In genomic region chr18:73688161-73688560, GRCh38 we compare ENCODE assay signal across 20 cellular contexts.
"Had no signal": no experiment of that assay in that cellular context is flagged by ENCODE, and none has a peak within 500 bp of the region (broad histone marks: within the 10 kb centered on the region; RNA-seq: fewer than 3 reads in every experiment).

No MANE protein-coding gene starts in this region.

- DNase-seq: activated B cell treated with CpG ODN at 0.5 μM for 24 hours; activated CD4-positive, alpha-beta memory T cell treated with anti-CD3 and anti-CD28 coated beads for 36 hours; activated CD4-positive, alpha-beta T cell treated with anti-CD3 and anti-CD28 coated beads for 4 hours; activated naive CD4-positive, alpha-beta T cell; activated naive CD8-positive, alpha-beta T cell treated with anti-CD3 and anti-CD28 coated beads, Interleukin-2, amount 10 ng/mL, durations not matched to agents 7 days and 5 days; heart left ventricle; left ventricle myocardium superior; mucosa of descending colon; naive B cell; pancreas; small intestine; stimulated activated CD4-positive, alpha-beta T cell treated with anti-CD3 and anti-CD28 coated beads, Interleukin-4, amount 100 ng/mL, for 24 hours; testis; upper lobe of right lung had no signal

- H3K27me3 Mint-ChIP-seq: activated B cell treated with CpG ODN at 0.5 μM for 24 hours; activated CD4-positive, alpha-beta memory T cell treated with anti-CD3 and anti-CD28 coated beads for 36 hours; activated naive CD8-positive, alpha-beta T cell treated with anti-CD3 and anti-CD28 coated beads, Interleukin-2, amount 10 ng/mL, durations not matched to agents 7 days and 5 days; central memory CD8-positive, alpha-beta T cell; naive B cell; stimulated activated memory B cell treated with anti-CD40 and anti-IgM and Interleukin-4, amounts not matched to agents 10 μg/mL and 1 μg/mL and 100 μg/mL, for 72 hours had no signal

- H3K9me3 ChIP-seq: gastroesophageal sphincter, heart left ventricle, mucosa of descending colon, pancreas, testis, upper lobe of right lung had no signal

- H3K36me3 ChIP-seq: gastroesophageal sphincter, heart left ventricle, pancreas, upper lobe of right lung had no signal

- H3K4me3 ChIP-seq: coronary artery, gastroesophageal sphincter, heart left ventricle, mucosa of descending colon, pancreas, testis, upper lobe of right lung had no signal

- H3K27me3 ChIP-seq: pancreas, testis, upper lobe of right lung had no signal

- H3K4me3 Mint-ChIP-seq: activated B cell treated with CpG ODN at 0.5 μM for 24 hours; activated CD4-positive, alpha-beta memory T cell treated with anti-CD3 and anti-CD28 coated beads for 36 hours; activated naive CD8-positive, alpha-beta T cell treated with anti-CD3 and anti-CD28 coated beads, Interleukin-2, amount 10 ng/mL, durations not matched to agents 7 days and 5 days; brain; central memory CD8-positive, alpha-beta T cell; stimulated activated memory B cell treated with anti-CD40 and anti-IgM and Interleukin-4, amounts not matched to agents 10 μg/mL and 1 μg/mL and 100 μg/mL, for 72 hours; T-helper 2 cell treated with Interferon-gamma antibody and Interleukin-4, amounts not matched to agents 5 μg/mL and 100 μg/mL, for 36 hours had no signal

- H3K27ac Mint-ChIP-seq: activated B cell treated with CpG ODN at 0.5 μM for 24 hours; activated CD4-positive, alpha-beta memory T cell treated with anti-CD3 and anti-CD28 coated beads for 36 hours; activated naive CD8-positive, alpha-beta T cell treated with anti-CD3 and anti-CD28 coated beads, Interleukin-2, amount 10 ng/mL, durations not matched to agents 7 days and 5 days; stimulated activated memory B cell treated with anti-CD40 and anti-IgM and Interleukin-4, amounts not matched to agents 10 μg/mL and 1 μg/mL and 100 μg/mL, for 72 hours; T-helper 2 cell treated with Interferon-gamma antibody and Interleukin-4, amounts not matched to agents 5 μg/mL and 100 μg/mL, for 36 hours had no signal

- ATAC-seq: gastroesophageal sphincter, heart left ventricle, left ventricle myocardium superior, mucosa of descending colon, pancreas, upper lobe of right lung had no signal

- H3K4me1 Mint-ChIP-seq: activated naive CD8-positive, alpha-beta T cell treated with anti-CD3 and anti-CD28 coated beads, Interleukin-2, amount 10 ng/mL, durations not matched to agents 7 days and 5 days; central memory CD8-positive, alpha-beta T cell; stimulated activated memory B cell treated with anti-CD40 and anti-IgM and Interleukin-4, amounts not matched to agents 10 μg/mL and 1 μg/mL and 100 μg/mL, for 72 hours had no signal

- H3K36me3 Mint-ChIP-seq: activated CD4-positive, alpha-beta memory T cell treated with anti-CD3 and anti-CD28 coated beads for 36 hours; activated naive CD8-positive, alpha-beta T cell treated with anti-CD3 and anti-CD28 coated beads, Interleukin-2, amount 10 ng/mL, durations not matched to agents 7 days and 5 days; brain; naive B cell; stimulated activated memory B cell treated with anti-CD40 and anti-IgM and Interleukin-4, amounts not matched to agents 10 μg/mL and 1 μg/mL and 100 μg/mL, for 72 hours had no signal

- H3K27ac ChIP-seq: coronary artery, gastroesophageal sphincter, heart left ventricle, pancreas, testis, upper lobe of right lung had no signal

- H3K4me1 ChIP-seq: gastroesophageal sphincter, pancreas, testis, upper lobe of right lung had no signal

- H3K9me3 Mint-ChIP-seq: activated B cell treated with CpG ODN at 0.5 μM for 24 hours; activated naive CD8-positive, alpha-beta T cell treated with anti-CD3 and anti-CD28 coated beads, Interleukin-2, amount 10 ng/mL, durations not matched to agents 7 days and 5 days; naive B cell; stimulated activated memory B cell treated with anti-CD40 and anti-IgM and Interleukin-4, amounts not matched to agents 10 μg/mL and 1 μg/mL and 100 μg/mL, for 72 hours; T-helper 2 cell treated with Interferon-gamma antibody and Interleukin-4, amounts not matched to agents 5 μg/mL and 100 μg/mL, for 36 hours had no signal
